8 cellular contexts compared by ENCODE assay signal in the genomic region with DNA sequence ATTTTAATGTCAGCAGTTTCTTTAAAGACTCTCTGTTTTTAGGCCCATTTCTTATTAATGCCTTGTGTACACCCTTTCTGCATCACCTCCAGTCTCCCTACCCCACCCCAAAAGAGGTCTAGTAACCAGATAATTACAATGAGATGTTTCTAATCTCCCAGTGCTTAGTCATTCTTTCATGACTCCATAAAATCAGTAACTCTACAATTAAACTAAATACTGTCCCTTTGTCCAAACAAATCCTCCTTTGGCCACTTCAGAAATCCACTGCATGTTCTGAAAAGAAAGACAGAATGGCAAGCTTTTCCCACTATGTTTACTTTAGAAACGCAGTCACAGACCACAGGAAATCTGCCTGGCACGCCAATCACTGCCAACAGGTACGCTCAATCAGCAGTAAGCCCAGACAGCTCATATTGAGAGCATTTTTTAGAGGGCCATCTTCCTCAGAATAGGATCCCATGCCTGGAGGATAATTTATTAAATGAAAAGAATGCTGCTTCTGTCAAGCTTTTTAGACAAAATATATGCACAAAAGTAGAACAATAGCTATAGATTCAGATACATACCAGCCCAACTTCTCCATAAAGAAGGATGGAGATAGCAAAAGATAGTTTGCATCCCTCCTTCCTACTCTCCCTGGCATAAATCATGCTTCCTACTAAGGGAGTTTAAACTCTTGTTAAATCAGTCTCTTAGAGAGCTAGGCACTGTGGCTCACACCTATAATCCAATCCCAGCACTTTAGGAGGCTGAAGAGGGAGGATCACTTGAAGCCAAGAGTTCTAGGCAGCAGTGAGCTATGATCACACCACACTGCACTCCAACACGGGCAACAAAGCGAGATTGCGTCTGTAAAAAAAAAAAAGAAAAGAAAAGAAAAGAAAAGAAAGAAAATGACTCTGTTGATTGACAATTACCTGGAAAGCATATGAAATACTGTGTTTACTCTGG. TPM values are rescaled to one million over a fixed set of nuclear protein-coding genes. Genes with fewer than 3 reads are reported as not detected.
DNase-seq lines count a peak whose midpoint lies in the region; ATAC-seq and TF ChIP-seq lines count a peak whose summit lies in the region.

No MANE protein-coding gene starts in this region.

- peaks cover 29% of the 10 kb centered on the region for H3K79me2 ChIP-seq in mesendoderm (ENCODE audit: control insufficient read depth, insufficient read depth, low read length)

- no peak overlapping the region for H3K23ac ChIP-seq in mesendoderm (ENCODE audit: low read length)

- no peak overlapping the region for H4K5ac ChIP-seq in mesendoderm (ENCODE audit: low read length)

- H3K4me2 ChIP-seq in mesendoderm (ENCODE audit: low read length) = no peak overlapping the region

- no peaks in the 10 kb centered on the region for H3K27me3 Mint-ChIP-seq in activated CD4-positive, alpha-beta memory T cell treated with anti-CD3 and anti-CD28 coated beads, Interleukin-2, amount 10 ng/mL, durations not matched to agents 7 days and 5 days
- H3K27me3 Mint-ChIP-seq in memory B cell = no peaks in the 10 kb centered on the region

- H3K4me1 Mint-ChIP-seq in activated CD4-positive, alpha-beta memory T cell treated with anti-CD3 and anti-CD28 coated beads, Interleukin-2, amount 10 ng/mL, durations not matched to agents 7 days and 5 days = peaks cover 30% of the 10 kb centered on the region
- H3K4me1 Mint-ChIP-seq in memory B cell = peaks cover 20% of the 10 kb centered on the region

- POLR2A ChIA-PET in activated CD4-positive, alpha-beta memory T cell treated with anti-CD3 and anti-CD28 coated beads, Interleukin-2, amount 10 ng/mL, durations not matched to agents 7 days and 5 days (lab: Charles Lee) = interaction anchor here (0.6 to 2.8 kb wide), 11 partner anchors 12 to 106 kb away, joined by 3 to 15 read pairs (median 4); a partner anchor contains a TSS

- H3K9me3 Mint-ChIP-seq in activated CD4-positive, alpha-beta memory T cell treated with anti-CD3 and anti-CD28 coated beads, Interleukin-2, amount 10 ng/mL, durations not matched to agents 7 days and 5 days = peaks cover 9% of the 10 kb centered on the region
- peaks cover 6% of the 10 kb centered on the region for H3K9me3 Mint-ChIP-seq in memory B cell

- no peak overlapping the region for H3K4ac ChIP-seq in mesendoderm (ENCODE audit: low read depth, low read length)

- no peak overlapping the region for H3K9ac ChIP-seq in mesendoderm (ENCODE audit: low read length)

- H2AK5ac ChIP-seq in mesendoderm (ENCODE audit: low read length) = no peak overlapping the region

- H3K36me3 Mint-ChIP-seq in activated CD4-positive, alpha-beta memory T cell treated with anti-CD3 and anti-CD28 coated beads, Interleukin-2, amount 10 ng/mL, durations not matched to agents 7 days and 5 days (ENCODE audit: low read depth) = peaks cover 33% of the 10 kb centered on the region
- H3K36me3 Mint-ChIP-seq in memory B cell = peaks cover 28% of the 10 kb centered on the region

- H3K27ac ChIP-seq in mesendoderm (ENCODE audit: low read depth, low read length) = no peak overlapping the region

- peak overlapping the region; percentile 67 for H3K27ac Mint-ChIP-seq in activated CD4-positive, alpha-beta memory T cell treated with anti-CD3 and anti-CD28 coated beads, Interleukin-2, amount 10 ng/mL, durations not matched to agents 7 days and 5 days
- H3K27ac Mint-ChIP-seq in memory B cell = peak overlapping the region; percentile 62

- ATAC-seq in HG03064 (IDR thresholded peaks at IDR 0.05; ENCODE audit: low read depth, unreplicated experiment) (peak; percentile 56), memory B cell (ENCODE audit: low read depth) (no peak), omental fat pad (ENCODE audit: low FRiP score) (no peak), GM21576 (IDR thresholded peaks at IDR 0.05; ENCODE audit: unreplicated experiment) (no peak)

- no peaks in the 10 kb centered on the region for H3K4me1 ChIP-seq in mesendoderm (ENCODE audit: control insufficient read depth, low read depth, low read length)

- H2BK15ac ChIP-seq in mesendoderm (replicated peaks; ENCODE audit: low read depth) = no peak overlapping the region

- H3K27me3 ChIP-seq in mesendoderm (ENCODE audit: insufficient read depth, low read length, poor library complexity) = no peaks in the 10 kb centered on the region

- H3K4me3 Mint-ChIP-seq in activated CD4-positive, alpha-beta memory T cell treated with anti-CD3 and anti-CD28 coated beads, Interleukin-2, amount 10 ng/mL, durations not matched to agents 7 days and 5 days = no peak overlapping the region
- no peak overlapping the region for H3K4me3 Mint-ChIP-seq in memory B cell

- H3K4me3 ChIP-seq in mesendoderm (ENCODE audit: low read length) = no peak overlapping the region

- H3K36me3 ChIP-seq in mesendoderm (ENCODE audit: control insufficient read depth, insufficient read depth, low read length) = no peaks in the 10 kb centered on the region

- no peak overlapping the region for H3K56ac ChIP-seq in mesendoderm (ENCODE audit: low read length)

- no peak overlapping the region for H3K18ac ChIP-seq in mesendoderm (ENCODE audit: low read length)

- H3K79me1 ChIP-seq in mesendoderm (ENCODE audit: low read length) = peaks cover 5% of the 10 kb centered on the region

- TF ChIP-seq CTCF in omental fat pad (IDR thresholded peaks at IDR 0.05) = no peak

- H4K8ac ChIP-seq in mesendoderm (ENCODE audit: low read depth, low read length) = no peak overlapping the region

- no peak overlapping the region for H2BK120ac ChIP-seq in mesendoderm (ENCODE audit: low read depth, low read length)

- CTCF ChIA-PET in activated CD4-positive, alpha-beta memory T cell treated with anti-CD3 and anti-CD28 coated beads, Interleukin-2, amount 10 ng/mL, durations not matched to agents 7 days and 5 days (lab: Charles Lee) = no interaction called here

- DNase-seq in COR-L47 (lab: John Stamatoyannopoulos, UW) = peak; percentile 58
- DNase-seq in activated CD4-positive, alpha-beta memory T cell treated with anti-CD3 and anti-CD28 coated beads, Interleukin-2, amount 10 ng/mL, durations not matched to agents 7 days and 5 days = no peak
- DNase-seq in memory B cell (ENCODE audit: low spot score in 2 of 2) = no peak
- DNase-seq in omental fat pad (ENCODE audit: low spot score) = no peak
- no peak for DNase-seq in UCSD-AML1 (lab: John Stamatoyannopoulos, UW; ENCODE audit: unreplicated experiment)
- DNase-seq in mesendoderm = no peak

- no peak overlapping the region for H2BK5ac ChIP-seq in mesendoderm (ENCODE audit: low read length)

- WGBS in mesendoderm (ENCODE audit: extremely low coverage, insufficient coverage, low lambda C conversion rate) = no CpG with 5 or more reads among the region's 6 CpGs

RNA-seq across cellular contexts. Expression of a gene that starts 14.6 kb away (rescaled TPM):
- 10 to 100 TPM; 64.6 to 66.5 TPM for total RNA-seq in activated CD4-positive, alpha-beta memory T cell treated with anti-CD3 and anti-CD28 coated beads, Interleukin-2, amount 10 ng/mL, durations not matched to agents 7 days and 5 days
- 100 to 1,000 TPM in 1 of 4 donors, 10 to 100 TPM in 3; 56.2 to 114 (median 64.5) TPM for total RNA-seq in omental fat pad
- 17.6 TPM for polyA plus RNA-seq in mesendoderm (2013, experiment 1 of 2)
- 17.0 TPM for polyA plus RNA-seq in mesendoderm (2013, experiment 2 of 2)
